Comparison of ENCODE assay signal across 15 cellular contexts in the genomic region with DNA sequence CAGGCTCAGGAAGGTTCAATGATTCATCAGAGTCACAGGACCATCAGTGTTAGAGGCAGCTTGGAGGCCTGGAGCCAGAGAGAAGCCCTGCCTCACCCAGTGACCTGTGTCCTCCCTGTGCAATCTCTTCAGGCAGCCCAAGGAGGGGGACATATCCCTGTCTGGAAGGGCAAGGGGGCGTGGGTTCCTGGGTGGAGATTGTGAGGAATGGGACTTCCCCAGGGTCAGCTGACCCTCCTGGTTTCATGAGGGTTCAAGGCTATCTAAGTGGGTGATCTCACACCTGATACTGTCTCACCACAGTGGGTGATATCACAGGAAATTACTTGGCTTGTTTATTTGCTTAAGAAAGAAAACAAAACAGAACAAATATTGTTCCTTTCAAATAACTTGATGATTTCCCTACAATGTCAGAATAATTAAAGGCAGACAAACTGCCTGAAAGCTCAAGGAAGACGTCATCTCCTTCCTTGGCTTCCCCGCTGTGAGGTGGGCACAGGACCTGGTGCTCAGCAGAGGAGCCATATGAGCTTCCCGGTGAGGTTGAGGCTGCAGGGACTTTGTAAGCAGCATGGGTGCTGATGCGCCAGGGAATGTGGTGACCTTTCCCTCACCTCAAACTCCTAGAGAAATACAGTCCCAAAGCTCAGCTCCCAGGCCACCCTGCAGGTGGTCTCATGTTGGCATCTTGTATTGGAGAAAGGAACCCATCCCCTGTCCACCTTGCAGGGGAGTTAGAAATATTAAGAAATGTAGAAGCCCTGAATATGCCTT.
DNase-seq lines count a peak whose midpoint lies in the region; ATAC-seq, FAIRE-seq and TF ChIP-seq lines count a peak whose summit lies in the region.
"Had no signal": no experiment of that assay in that cellular context is flagged by ENCODE, and none has a peak within 500 bp of the region (broad histone marks: within the 10 kb centered on the region; RNA-seq: fewer than 3 reads in every experiment).

No MANE protein-coding gene starts in this region.

- H3K27ac ChIP-seq in Panc1 (ENCODE audit: low read length) (no peak overlapping the region), esophagus muscularis mucosa (replicated peaks in 1 of 4) (no peak overlapping the region), MM.1S (ENCODE audit: low read length) (no peak overlapping the region), pancreas (no peak overlapping the region)
- H3K27ac ChIP-seq: PC-9 had no signal

- no peak for TF ChIP-seq CTCF in Panc1 (IDR thresholded peaks at IDR 0.05)
- TF ChIP-seq CTCF in esophagus muscularis mucosa (IDR thresholded peaks at IDR 0.05), result no peak
- TF ChIP-seq CTCF in MM.1S (IDR thresholded peaks at IDR 0.05; ENCODE audit: low read length), result no peak
- no peak for TF ChIP-seq CTCF in pancreas (IDR thresholded peaks at IDR 0.05)

- no peaks in the 10 kb centered on the region for H3K79me2 ChIP-seq in MM.1S (ENCODE audit: low read length)

- no peaks in the 10 kb centered on the region for H3F3A ChIP-seq in MM.1S (ENCODE audit: insufficient read depth, low read length)

- H3K36me3 ChIP-seq in Panc1 (ENCODE audit: control insufficient read depth, insufficient read depth, low read length) (no peaks in the 10 kb centered on the region), esophagus muscularis mucosa (no peaks in the 10 kb centered on the region), MM.1S (replicated peaks; ENCODE audit: insufficient read depth, low read length) (no peaks in the 10 kb centered on the region), pancreas (no peaks in the 10 kb centered on the region)
- H3K36me3 ChIP-seq: MG63 had no signal

- no peak overlapping the region for H3K27ac Mint-ChIP-seq in stimulated activated effector memory CD8-positive, alpha-beta T cell treated with anti-CD3 and anti-CD28 coated beads, Interleukin-12 subunit alpha, Interleukin-12 subunit beta, amount 100 ng/mL, for 72 hours

- no peaks in the 10 kb centered on the region for H3K9me2 ChIP-seq in MM.1S (replicated peaks; ENCODE audit: insufficient read depth, low read length)

- no peaks in the 10 kb centered on the region for H3K36me3 Mint-ChIP-seq in activated T-cell treated with anti-CD3 and anti-CD28 coated beads, Interleukin-2, amount 50 U/mL, for 4 hours (ENCODE audit: insufficient read depth)
- H3K36me3 Mint-ChIP-seq in stimulated activated effector memory CD8-positive, alpha-beta T cell treated with anti-CD3 and anti-CD28 coated beads, Interleukin-12 subunit alpha, Interleukin-12 subunit beta, amount 100 ng/mL, for 72 hours, result no peaks in the 10 kb centered on the region
- H3K36me3 Mint-ChIP-seq: CD4-positive, CD25-positive, alpha-beta regulatory T cell had no signal

- no peak for TF ChIP-seq EP300 in esophagus muscularis mucosa (IDR thresholded peaks at IDR 0.05)

- H3K9me3 ChIP-seq in Panc1 (ENCODE audit: control insufficient read depth, insufficient read depth, low read depth, low read length) (no peaks in the 10 kb centered on the region; the same call in 1 of the 2 replicates), esophagus muscularis mucosa (no peaks in the 10 kb centered on the region), MM.1S (replicated peaks; ENCODE audit: insufficient read depth, low read length) (no peaks in the 10 kb centered on the region), pancreas (no peaks in the 10 kb centered on the region)
- H3K9me3 ChIP-seq: MG63 had no signal

- no peak for FAIRE-seq in pancreas (lab: Jason Lieb, UNC)

- in situ Hi-C loops in Panc1 (cut with HindIII; ENCODE audit: low pct_unique_long_range_greater_than_20kb, low sequenced_read_pairs), result no loop called here

- H3K4me3 Mint-ChIP-seq in activated T-cell treated with anti-CD3 and anti-CD28 coated beads, Interleukin-2, amount 50 U/mL, for 4 hours, result no peak overlapping the region
- H3K4me3 Mint-ChIP-seq in stimulated activated effector memory CD8-positive, alpha-beta T cell treated with anti-CD3 and anti-CD28 coated beads, Interleukin-12 subunit alpha, Interleukin-12 subunit beta, amount 100 ng/mL, for 72 hours, result no peak overlapping the region
- H3K4me3 Mint-ChIP-seq: CD4-positive, CD25-positive, alpha-beta regulatory T cell had no signal

- no peak for ATAC-seq in activated T-cell treated with anti-CD3 and anti-CD28 coated beads, Interleukin-2, amount 50 U/mL, for 4 hours
- ATAC-seq in Panc1 (no peak), pancreas (no peak)
- peak; percentile 58 for ATAC-seq in stimulated activated effector memory CD8-positive, alpha-beta T cell treated with anti-CD3 and anti-CD28 coated beads, Interleukin-12 subunit alpha, Interleukin-12 subunit beta, amount 100 ng/mL, for 72 hours

- H3K4me1 ChIP-seq in Panc1 (ENCODE audit: control insufficient read depth, insufficient read depth, low read length), result no peaks in the 10 kb centered on the region; the same call in 1 of the 2 replicates
- H3K4me1 ChIP-seq in esophagus muscularis mucosa, result no peaks in the 10 kb centered on the region
- H3K4me1 ChIP-seq in MM.1S (ENCODE audit: low read length), result no peaks in the 10 kb centered on the region
- no peaks in the 10 kb centered on the region for H3K4me1 ChIP-seq in pancreas

- no peak overlapping the region for H3K4me2 ChIP-seq in MM.1S (ENCODE audit: low read depth, low read length)
- H3K4me2 ChIP-seq: PC-9 had no signal

- peaks cover 5% of the 10 kb centered on the region for H3K9me3 Mint-ChIP-seq in activated T-cell treated with anti-CD3 and anti-CD28 coated beads, Interleukin-2, amount 50 U/mL, for 4 hours
- H3K9me3 Mint-ChIP-seq in stimulated activated effector memory CD8-positive, alpha-beta T cell treated with anti-CD3 and anti-CD28 coated beads, Interleukin-12 subunit alpha, Interleukin-12 subunit beta, amount 100 ng/mL, for 72 hours, result no peaks in the 10 kb centered on the region
- H3K9me3 Mint-ChIP-seq: CD4-positive, CD25-positive, alpha-beta regulatory T cell had no signal

- peaks cover 15% of the 10 kb centered on the region for H3K4me1 Mint-ChIP-seq in activated T-cell treated with anti-CD3 and anti-CD28 coated beads, Interleukin-2, amount 50 U/mL, for 4 hours (ENCODE audit: low read depth)
- H3K4me1 Mint-ChIP-seq in stimulated activated effector memory CD8-positive, alpha-beta T cell treated with anti-CD3 and anti-CD28 coated beads, Interleukin-12 subunit alpha, Interleukin-12 subunit beta, amount 100 ng/mL, for 72 hours, result peaks cover 19% of the 10 kb centered on the region

- CTCF ChIA-PET in Panc1 (lab: Charles Lee), result no interaction called here

- no peak overlapping the region for H3K9ac ChIP-seq in MM.1S (ENCODE audit: low read length)

- H3K4me3 ChIP-seq in Panc1 (ENCODE audit: low read depth in 2 of 2, low read length in 2 of 2), result no peak overlapping the region
- H3K4me3 ChIP-seq in esophagus muscularis mucosa, result no peak overlapping the region
- H3K4me3 ChIP-seq in MM.1S (ENCODE audit: low read length), result no peak overlapping the region
- H3K4me3 ChIP-seq in pancreas, result no peak overlapping the region
- H3K4me3 ChIP-seq: MG63, PC-9 had no signal

- no peak for TF ChIP-seq POLR2A in esophagus muscularis mucosa (IDR thresholded peaks at IDR 0.05; ENCODE audit: low read depth)

- no peak overlapping the region for H2AFZ ChIP-seq in MM.1S (ENCODE audit: low read length)
- H2AFZ ChIP-seq: PC-9 had no signal

- intact Hi-C loops in Panc1 (cut with micrococcal nuclease; ENCODE audit: unreplicated experiment), result no loop called here
- intact Hi-C loops in esophagus muscularis mucosa (cut with DNase I), result no loop called here
- intact Hi-C loops in pancreas (cut with DNase I), result no loop called here

- 84% methylated on average over 5 of the region's 5 CpGs for WGBS in esophagus muscularis mucosa
- WGBS in pancreas, 2 donors, result 77% methylated on average over 5 of the region's 5 CpGs

- POLR2A ChIA-PET in Panc1 (lab: Charles Lee), result interaction anchor here (0.6 kb wide), 1 partner anchor 103 kb away, joined by 4 read pairs; no protein-coding TSS in a partner anchor

- DNase-seq in activated T-cell treated with anti-CD3 and anti-CD28 coated beads, Interleukin-2, amount 50 U/mL, for 1 hour, result peak; percentile 21
- DNase-seq in activated T-cell treated with anti-CD3 and anti-CD28 coated beads, Interleukin-2, amount 50 U/mL, for 4 hours, result no peak
- DNase-seq in Panc1 (ENCODE audit: low read depth, low spot score), result peak; percentile 30
- peak; percentile 68 for DNase-seq in esophagus muscularis mucosa (ENCODE audit: extremely low spot score)
- DNase-seq in stimulated activated effector memory CD8-positive, alpha-beta T cell treated with anti-CD3 and anti-CD28 coated beads, Interleukin-12 subunit alpha, Interleukin-12 subunit beta, amount 100 ng/mL, for 72 hours (ENCODE audit: low spot score in 2 of 2), result peak in 1 of 2 donors; percentile 35
- no peak for DNase-seq in MM.1S
- no peak for DNase-seq in effector CD8-positive, alpha-beta T cell (lab: John Stamatoyannopoulos, UW)
- no peak for DNase-seq in pancreas
- DNase-seq: CD4-positive, CD25-positive, alpha-beta regulatory T cell; H7; MG63; NCI-H1105; NCI-H1694 treated with DMSO at 0.1 percent for 48 hours; Right ventricle myocardium superior had no signal

- no TSS peak for BruUV-seq in Panc1 (replicated peaks; lab: Mats Ljungman, UMichigan)

- no peaks in the 10 kb centered on the region for H3K27me3 ChIP-seq in Panc1 (ENCODE audit: control insufficient read depth, insufficient read depth, low read length)
- H3K27me3 ChIP-seq in esophagus muscularis mucosa, result no peaks in the 10 kb centered on the region
- H3K27me3 ChIP-seq in MM.1S (replicated peaks; ENCODE audit: insufficient read depth, low read length), result no peaks in the 10 kb centered on the region
- no peaks in the 10 kb centered on the region for H3K27me3 ChIP-seq in pancreas
- H3K27me3 ChIP-seq: MG63 had no signal

- no peaks in the 10 kb centered on the region for H3K27me3 Mint-ChIP-seq in activated T-cell treated with anti-CD3 and anti-CD28 coated beads, Interleukin-2, amount 50 U/mL, for 4 hours (ENCODE audit: low read depth)
- H3K27me3 Mint-ChIP-seq: CD4-positive, CD25-positive, alpha-beta regulatory T cell had no signal

- no peaks in the 10 kb centered on the region for H4K20me1 ChIP-seq in MM.1S (ENCODE audit: insufficient read depth, low read length)

Comparison
In these comparisons a context has a peak if more than half of its experiments do, and no peak if none do; other contexts are left out.
1. DNase-seq: peak in activated T-cell treated with anti-CD3 and anti-CD28 coated beads, Interleukin-2, amount 50 U/mL, for 1 hour (single experiment), Panc1 (single experiment) and esophagus muscularis mucosa (single experiment); none in activated T-cell treated with anti-CD3 and anti-CD28 coated beads, Interleukin-2, amount 50 U/mL, for 4 hours (single experiment), MM.1S (single experiment), effector CD8-positive, alpha-beta T cell (single experiment) and pancreas (0 of 6).